Comparison of ENCODE assay signal across 35 cellular contexts in genomic region chr12:88490425-88490824, GRCh38.
DNase-seq lines count a peak whose midpoint lies in the region; ATAC-seq, FAIRE-seq and TF ChIP-seq lines count a peak whose summit lies in the region.
"Had no signal": no experiment of that assay in that cellular context is flagged by ENCODE, and none has a peak within 500 bp of the region (broad histone marks: within the 10 kb centered on the region; RNA-seq: fewer than 3 reads in every experiment).

No MANE protein-coding gene starts in this region.

- no peak overlapping the region for H3K27ac ChIP-seq in HCT116 (ENCODE audit: low read depth, low read length)
- H3K27ac ChIP-seq in IMR-90 (ENCODE audit: insufficient read depth, low read length), result no peak overlapping the region
- no peak overlapping the region for H3K27ac ChIP-seq in K562 (ENCODE audit: extremely low read depth, low read depth, low read length)
- no peak overlapping the region for H3K27ac ChIP-seq in small intestine (ENCODE audit: low read depth in 1 of 2, low read length in 1 of 2)
- no peak overlapping the region for H3K27ac ChIP-seq in vagina
- H3K27ac ChIP-seq in neuronal stem cell (replicated peaks; ENCODE audit: low read length), result no peak overlapping the region
- H3K27ac ChIP-seq: 22Rv1; A549; BLaER1; BLaER1 treated with 17β-estradiol and CSF1 and Interleukin-3, amounts not matched to agents 10 nM and 100 nM; C4-2B had no signal

- H2BK5ac ChIP-seq in IMR-90 (ENCODE audit: low read depth, low read length, poor library complexity, severe bottlenecking), result no peak overlapping the region
- no peak overlapping the region for H2BK5ac ChIP-seq in neuronal stem cell (ENCODE audit: low read length)

- H2AK9ac ChIP-seq in IMR-90 (replicated peaks; ENCODE audit: low read depth, low read length, poor library complexity), result no peak overlapping the region

- BruUV-seq in HCT116 (replicated peaks; lab: Mats Ljungman, UMichigan) (no TSS peak), IMR-90 (replicated peaks; lab: Mats Ljungman, UMichigan) (no TSS peak), K562 (replicated peaks; lab: Mats Ljungman, UMichigan) (no TSS peak)

- intact Hi-C loops in HCT116 (cut with micrococcal nuclease) (no loop called here), IMR-90 (cut with micrococcal nuclease) (no loop called here), K562 (cut with micrococcal nuclease) (no loop called here), vagina (cut with DNase I) (no loop called here)

- no peak overlapping the region for H3K18ac ChIP-seq in IMR-90 (ENCODE audit: low read depth, low read length)
- no peak overlapping the region for H3K18ac ChIP-seq in neuronal stem cell (ENCODE audit: low read length)

- peaks cover 12 to 15% of the 10 kb centered on the region in 2 experiments for H3K36me3 ChIP-seq in HCT116 (ENCODE audit: control insufficient read depth in 1 of 2, insufficient read depth in 2 of 2, low read length in 2 of 2)
- H3K36me3 ChIP-seq in IMR-90 (ENCODE audit: control insufficient read depth, insufficient read depth, low read length), result no peaks in the 10 kb centered on the region
- H3K36me3 ChIP-seq in K562 (ENCODE audit: control insufficient read depth, insufficient read depth, low read length), result no peaks in the 10 kb centered on the region
- H3K36me3 ChIP-seq in small intestine (ENCODE audit: control insufficient read depth in 2 of 2, insufficient read depth in 2 of 2, low read length in 2 of 2), result no peaks in the 10 kb centered on the region
- H3K36me3 ChIP-seq in vagina, result no peaks in the 10 kb centered on the region
- H3K36me3 ChIP-seq in neuronal stem cell (replicated peaks in 1 of 2; ENCODE audit: control insufficient read depth in 2 of 2, insufficient read depth in 2 of 2, low read length in 2 of 2), result no peaks in the 10 kb centered on the region
- H3K36me3 ChIP-seq: BE2C; BLaER1; BLaER1 treated with 17β-estradiol and CSF1 and Interleukin-3, amounts not matched to agents 10 nM and 100 nM had no signal

- peaks cover 24% of the 10 kb centered on the region for H4K20me1 ChIP-seq in HCT116 (ENCODE audit: insufficient read depth)
- H4K20me1 ChIP-seq in IMR-90 (ENCODE audit: insufficient read depth, low read length), result no peaks in the 10 kb centered on the region
- no peaks in the 10 kb centered on the region for H4K20me1 ChIP-seq in K562 (replicated peaks; ENCODE audit: control insufficient read depth, insufficient read depth, low read length)
- H4K20me1 ChIP-seq: BLaER1; BLaER1 treated with 17β-estradiol and CSF1 and Interleukin-3, amounts not matched to agents 10 nM and 100 nM had no signal

- WGBS in IMR-90 (ENCODE audit: extremely low coverage in 2 of 2, insufficient read length in 1 of 2), 2 experiments, result no CpG with 5 or more reads among the region's 2 CpGs
- 0% methylated on average over 2 of the region's 2 CpGs for WGBS in K562 (ENCODE audit: insufficient coverage, low coverage, missing lambda C conversion rate)
- 33 to 72% (median 60%) methylated on average over 2 of the region's 2 CpGs for WGBS in small intestine, 3 donors
- no CpG with 5 or more reads among the region's 2 CpGs for WGBS in neuronal stem cell (ENCODE audit: extremely low coverage in 2 of 2, insufficient read length in 2 of 2, insufficient replicate concordance in 1 of 2), 2 donors

- no peak overlapping the region for H3K4me2 ChIP-seq in HCT116 (ENCODE audit: low read length)
- no peak overlapping the region for H3K4me2 ChIP-seq in IMR-90 (ENCODE audit: low read depth, low read length)
- H3K4me2 ChIP-seq in K562 (ENCODE audit: insufficient read depth, low read length), result no peak overlapping the region
- no peak overlapping the region for H3K4me2 ChIP-seq in neuronal stem cell (ENCODE audit: insufficient read depth, low read length, poor library complexity, severe bottlenecking)
- H3K4me2 ChIP-seq: A549; BLaER1; BLaER1 treated with 17β-estradiol and CSF1 and Interleukin-3, amounts not matched to agents 10 nM and 100 nM had no signal

- H3K9me3 ChIP-seq in HCT116 (ENCODE audit: control insufficient read depth in 1 of 2, insufficient read depth in 1 of 2, low read depth in 1 of 2, low read length in 2 of 2) (no peaks in the 10 kb centered on the region), IMR-90 (ENCODE audit: control insufficient read depth, insufficient read depth, low read length) (no peaks in the 10 kb centered on the region), K562 (replicated peaks; ENCODE audit: control insufficient read depth, insufficient read depth, low read depth, low read length) (no peaks in the 10 kb centered on the region), small intestine (ENCODE audit: control insufficient read depth, low read depth) (no peaks in the 10 kb centered on the region), vagina (no peaks in the 10 kb centered on the region), neuronal stem cell (replicated peaks in 1 of 2; ENCODE audit: control insufficient read depth in 2 of 2, insufficient read depth in 1 of 2, low read depth in 1 of 2, low read length in 2 of 2) (no peaks in the 10 kb centered on the region)
- H3K9me3 ChIP-seq: A549; BE2C; BLaER1; BLaER1 treated with 17β-estradiol and CSF1 and Interleukin-3, amounts not matched to agents 10 nM and 100 nM; Caco-2 had no signal

- in situ Hi-C loops in IMR-90 (cut with MboI; ENCODE audit: low sequenced_read_pairs), result no loop called here
- in situ Hi-C loops in K562 (cut with MboI), result no loop called here

- H3K79me2 ChIP-seq in HCT116 (ENCODE audit: insufficient read depth, low read length) (peaks cover 4% of the 10 kb centered on the region; the same call in 1 of the 2 replicates), K562 (ENCODE audit: control insufficient read depth, insufficient read depth, low read length) (no peaks in the 10 kb centered on the region)

- H3K4me1 ChIP-seq in HCT116 (ENCODE audit: control insufficient read depth in 1 of 2, insufficient read depth in 2 of 2, low read length in 2 of 2) (0 out of 4 replicates have a peak, but pooled peaks cover 0 to 3% of the 10 kb centered on the region in 2 experiments), IMR-90 (ENCODE audit: control insufficient read depth, insufficient read depth, low read length) (no peaks in the 10 kb centered on the region; the same call in 1 of the 2 replicates), K562 (replicated peaks in 1 of 2; ENCODE audit: control insufficient read depth in 2 of 2, insufficient read depth in 2 of 2, low read length in 2 of 2) (no peaks in the 10 kb centered on the region), small intestine (ENCODE audit: control insufficient read depth in 2 of 2, insufficient read depth in 1 of 2, low read depth in 1 of 2, low read length in 1 of 2) (no peaks in the 10 kb centered on the region), vagina (no peaks in the 10 kb centered on the region), neuronal stem cell (ENCODE audit: control insufficient read depth in 2 of 2, insufficient read depth in 1 of 2, low read depth in 1 of 2, low read length in 2 of 2) (no peaks in the 10 kb centered on the region)
- H3K4me1 ChIP-seq: A549; BE2C; BLaER1; BLaER1 treated with 17β-estradiol and CSF1 and Interleukin-3, amounts not matched to agents 10 nM and 100 nM; Caco-2 had no signal

- TF ChIP-seq CTCF in HCT116 (IDR thresholded peaks at IDR 0.05 in 2 of 3, conservative IDR thresholded peaks at IDR 0.05 in 1 of 3; ENCODE audit: borderline replicate concordance in 1 of 3, insufficient read depth in 1 of 3, low read depth in 2 of 3, low read length in 2 of 3) (no peak), IMR-90 (conservative IDR thresholded peaks at IDR 0.05; ENCODE audit: low read depth, low read length) (no peak), K562 (IDR thresholded peaks at IDR 0.05 in 2 of 3, conservative IDR thresholded peaks at IDR 0.05 in 1 of 3; ENCODE audit: insufficient read depth in 2 of 3, low read depth in 1 of 3, low read length in 3 of 3) (no peak), vagina (IDR thresholded peaks at IDR 0.05) (no peak)

- no peak overlapping the region for H3K14ac ChIP-seq in IMR-90 (replicated peaks; ENCODE audit: low read depth, low read length)
- no peak overlapping the region for H3K14ac ChIP-seq in neuronal stem cell (ENCODE audit: low read length)

- no peak overlapping the region for H2BK12ac ChIP-seq in neuronal stem cell (ENCODE audit: low read length)

- H3K9me1 ChIP-seq in IMR-90 (ENCODE audit: insufficient read depth, low read length), result no peaks in the 10 kb centered on the region
- no peaks in the 10 kb centered on the region for H3K9me1 ChIP-seq in K562 (ENCODE audit: control insufficient read depth, insufficient read depth, low read length)

- RAD21 ChIA-PET in HCT116 (lab: Charles Lee; ENCODE audit: low non-redundant PET in 1 of 2, low total read pairs in 2 of 2, uncharacterized antibody in 2 of 2, unreplicated experiment in 2 of 2), result no interaction called here

- FAIRE-seq in K562 (lab: Jason Lieb, UNC) (no peak), small intestine (lab: Jason Lieb, UNC) (no peak)
- FAIRE-seq: A204.1, A549, D721Med had no signal

- POLR2A ChIA-PET in HCT116 (lab: Charles Lee), result no interaction called here
- POLR2A ChIA-PET in IMR-90 (lab: Charles Lee; ENCODE audit: unreplicated experiment), result no interaction called here
- POLR2A ChIA-PET in K562 (lab: Yijun Ruan, JAX), result no interaction called here

- H2BK120ac ChIP-seq in IMR-90 (ENCODE audit: low read depth, low read length) (no peak overlapping the region), neuronal stem cell (ENCODE audit: low read depth, low read length) (no peak overlapping the region)

- H3K4me3 ChIP-seq in HCT116 (replicated peaks in 1 of 2; ENCODE audit: low read depth in 1 of 2, low read length in 2 of 2) (no peak overlapping the region), IMR-90 (ENCODE audit: insufficient read depth, low read depth, low read length) (no peak overlapping the region), K562 (no peak overlapping the region), small intestine (ENCODE audit: low read depth in 1 of 2, low read length in 2 of 2) (no peak overlapping the region), vagina (no peak overlapping the region), neuronal stem cell (ENCODE audit: low read length in 2 of 2) (no peak overlapping the region)
- H3K4me3 ChIP-seq: A549; BLaER1; BLaER1 treated with 17β-estradiol and CSF1 and Interleukin-3, amounts not matched to agents 10 nM and 100 nM had no signal

- H3K56ac ChIP-seq in IMR-90 (ENCODE audit: extremely low read depth, insufficient read depth, low read length), result no peak overlapping the region

- H3K27me3 ChIP-seq in HCT116 (ENCODE audit: insufficient read depth, low read length) (no peaks in the 10 kb centered on the region), IMR-90 (ENCODE audit: control insufficient read depth, insufficient read depth, low read length) (no peaks in the 10 kb centered on the region), K562 (ENCODE audit: control insufficient read depth in 2 of 2, insufficient read depth in 2 of 2, low read length in 2 of 2) (no peaks in the 10 kb centered on the region), small intestine (ENCODE audit: control insufficient read depth in 2 of 2, insufficient read depth in 2 of 2, low read length in 2 of 2) (no peaks in the 10 kb centered on the region), vagina (no peaks in the 10 kb centered on the region), neuronal stem cell (ENCODE audit: control insufficient read depth in 3 of 3, insufficient read depth in 3 of 3, low read depth in 1 of 3, low read length in 3 of 3) (no peaks in the 10 kb centered on the region)
- H3K27me3 ChIP-seq: BE2C; BLaER1; BLaER1 treated with 17β-estradiol and CSF1 and Interleukin-3, amounts not matched to agents 10 nM and 100 nM had no signal

- no peak for TF ChIP-seq EP300 in K562 (IDR thresholded peaks at IDR 0.05; ENCODE audit: low read length)

- H3K23ac ChIP-seq in IMR-90 (ENCODE audit: low read depth, low read length), result no peak overlapping the region
- no peak overlapping the region for H3K23ac ChIP-seq in neuronal stem cell (ENCODE audit: low read depth, low read length, poor library complexity)

- H2AK5ac ChIP-seq in IMR-90 (ENCODE audit: low read depth, low read length) (no peak overlapping the region), neuronal stem cell (ENCODE audit: low read depth, low read length) (no peak overlapping the region)

- no peak overlapping the region for H3K4ac ChIP-seq in IMR-90 (ENCODE audit: low read depth, low read length)
- H3K4ac ChIP-seq in neuronal stem cell (ENCODE audit: low read length), result no peak overlapping the region

- DNase-seq in HCT116 (ENCODE audit: low read depth, low spot score) (no peak), IMR-90 (no peak), K562 (ENCODE audit: extremely low read depth in 1 of 4, low spot score in 3 of 4) (no peak), small intestine (peak; percentile 4), DMS114 treated with DMSO at 0.1 percent for 48 hours (lab: John Stamatoyannopoulos, UW; ENCODE audit: unreplicated experiment) (no peak), vagina (ENCODE audit: extremely low spot score in 2 of 2) (no peak), neuronal stem cell (ENCODE audit: low spot score) (no peak)
- DNase-seq: 8988T; ACHN; AML-193; BE2C; C1 segment of cervical spinal cord; Caco-2; Calu3; CD4-positive, alpha-beta memory T cell; CD4-positive, alpha-beta T cell; CD4-positive, CD25-positive, alpha-beta regulatory T cell; CD8-positive, alpha-beta memory T cell; CD8-positive, alpha-beta T cell; COR-L47; DMS 273 treated with DMSO at 0.1 percent for 48 hours; DMS153; DMS53; DMS79; DMS79 treated with DMSO at 0.1 percent for 48 hours; DND-41; EL had no signal

- ATAC-seq in HCT116 (peak; percentile 52), IMR-90 (ENCODE audit: low read depth) (no peak), K562 (no peak), GM18511 (IDR thresholded peaks at IDR 0.05; ENCODE audit: unreplicated experiment) (no peak)
- ATAC-seq: A549; CD8-positive, alpha-beta T cell had no signal

- TF ChIP-seq POLR2A in HCT116 (IDR thresholded peaks at IDR 0.05; ENCODE audit: borderline replicate concordance, extremely low read depth, insufficient read depth, insufficient read length) (no peak), IMR-90 (IDR thresholded peaks at IDR 0.05; ENCODE audit: low read depth, low read length) (no peak), K562 (conservative IDR thresholded peaks at IDR 0.05) (no peak), vagina (IDR thresholded peaks at IDR 0.05) (no peak)

- H4K5ac ChIP-seq in IMR-90 (ENCODE audit: low read depth, low read length), result no peak overlapping the region

- no peaks in the 10 kb centered on the region for H3K9me2 ChIP-seq in HCT116 (ENCODE audit: insufficient read depth)

- H4K8ac ChIP-seq in IMR-90 (ENCODE audit: low read depth in 2 of 2, low read length in 2 of 2) (no peak overlapping the region), neuronal stem cell (ENCODE audit: low read depth, low read length) (no peak overlapping the region)

- H2BK15ac ChIP-seq in IMR-90 (ENCODE audit: low read depth, low read length) (no peak overlapping the region), neuronal stem cell (ENCODE audit: low read length) (no peak overlapping the region)

- H4K91ac ChIP-seq in IMR-90 (ENCODE audit: insufficient read depth, low read depth, low read length), result no peak overlapping the region
- no peak overlapping the region for H4K91ac ChIP-seq in neuronal stem cell (ENCODE audit: low read depth, low read length, poor library complexity)

- TF ChIP-seq RAD21 in HCT116 (IDR thresholded peaks at IDR 0.05; ENCODE audit: low read depth) (no peak), IMR-90 (IDR thresholded peaks at IDR 0.05; ENCODE audit: low read length) (no peak), K562 (CRISPR knock-in tag; conservative IDR thresholded peaks at IDR 0.05 in 1 of 2, IDR thresholded peaks at IDR 0.05 in 1 of 2) (no peak)

- dilution Hi-C loops in IMR-90 (cut with HindIII; ENCODE audit: low sequenced_read_pairs, unreplicated experiment), result no loop called here

- H2BK20ac ChIP-seq in IMR-90 (ENCODE audit: low read depth, low read length), result no peak overlapping the region

- CTCF ChIA-PET in HCT116 (lab: Charles Lee), result no interaction called here
- CTCF ChIA-PET in IMR-90 (lab: Yijun Ruan, JAX), result no interaction called here
- CTCF ChIA-PET in K562 (lab: Yijun Ruan, JAX; ENCODE audit: low intra/inter-chr PET ratio), result no interaction called here

- no peak overlapping the region for H2AFZ ChIP-seq in HCT116 (ENCODE audit: low read depth, low read length, poor library complexity, severe bottlenecking)
- H2AFZ ChIP-seq in IMR-90 (replicated peaks; ENCODE audit: low read length, poor library complexity), result no peak overlapping the region
- H2AFZ ChIP-seq in K562 (ENCODE audit: low read depth, low read length), result no peak overlapping the region
- H2AFZ ChIP-seq in neuronal stem cell (ENCODE audit: low read length), result no peak overlapping the region

- H3K9ac ChIP-seq in HCT116 (ENCODE audit: low read length), result no peak overlapping the region
- no peak overlapping the region for H3K9ac ChIP-seq in IMR-90 (ENCODE audit: low read depth, low read length)
- H3K9ac ChIP-seq in K562 (ENCODE audit: insufficient read depth in 1 of 2, low read depth in 2 of 2, low read length in 2 of 2), result no peak overlapping the region
- no peak overlapping the region for H3K9ac ChIP-seq in neuronal stem cell (ENCODE audit: low read depth, low read length, poor library complexity)
- H3K9ac ChIP-seq: BLaER1; BLaER1 treated with 17β-estradiol and CSF1 and Interleukin-3, amounts not matched to agents 10 nM and 100 nM had no signal

- H3K79me1 ChIP-seq in IMR-90 (ENCODE audit: low read depth in 1 of 2, low read length in 2 of 2) (peaks cover 0 to under 1% of the 10 kb centered on the region in 2 experiments; a peak in 1 of 4 replicates), neuronal stem cell (ENCODE audit: low read depth, low read length) (no peaks in the 10 kb centered on the region)

Comparison
In these comparisons a context has a peak if more than half of its experiments do, and no peak if none do; other contexts are left out.
1. Of the 22 proteins assayed by ChIP-seq in both K562 and HCT116: peak only in K562: none; only in HCT116: JUND and POLR2AphosphoS5; in both: none; in neither: 20.